ENCODE assay signal across 8 cellular contexts in the genomic region with DNA sequence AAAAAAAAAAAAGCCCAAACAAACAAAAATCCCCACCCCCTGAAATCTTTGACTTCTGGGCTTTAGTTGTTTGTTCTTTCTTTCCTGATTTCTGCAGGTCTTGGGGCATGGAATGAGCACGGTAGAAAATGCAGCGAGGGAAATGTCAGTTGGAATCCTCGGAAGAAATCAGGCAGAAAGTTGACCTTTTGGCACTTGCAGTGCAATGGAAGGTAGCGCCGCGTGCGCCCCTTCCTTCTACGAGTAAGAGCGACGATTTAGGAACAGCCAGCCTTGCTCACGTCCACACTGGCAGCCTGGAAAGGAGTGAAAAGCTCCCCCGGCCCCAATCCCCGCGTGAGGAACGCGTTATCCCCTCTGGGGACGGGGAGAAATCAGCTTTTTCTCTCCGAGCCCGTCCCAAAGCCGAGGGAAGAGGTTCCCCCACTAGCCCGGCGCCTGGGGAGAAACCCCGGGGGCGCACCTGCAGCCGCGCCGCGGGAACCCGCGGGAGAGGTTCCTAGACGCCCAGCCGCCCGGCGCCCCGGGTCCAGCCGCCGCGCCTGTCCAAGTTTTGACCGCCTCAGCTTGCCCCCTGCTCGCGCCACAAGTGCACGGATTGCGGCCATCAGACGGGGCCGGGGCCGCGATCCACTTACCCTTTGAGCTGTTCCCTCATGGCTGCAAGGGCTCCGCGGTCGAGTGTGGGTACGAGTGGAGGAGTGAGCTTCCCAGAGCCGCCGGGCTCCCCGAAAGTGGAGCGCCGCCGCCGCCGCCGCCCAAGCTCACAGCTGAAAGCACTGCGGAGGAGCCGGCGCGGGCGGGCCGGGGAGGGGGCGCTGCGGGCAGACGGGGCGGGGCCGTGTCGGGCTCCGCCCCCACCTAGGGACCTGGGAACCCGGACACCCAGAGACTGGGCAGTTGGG.
DNase-seq lines count a peak whose midpoint lies in the region; ATAC-seq and TF ChIP-seq lines count a peak whose summit lies in the region.

No MANE protein-coding gene starts in this region.

- H3K27me3 Mint-ChIP-seq in osteocyte (ENCODE audit: unreplicated experiment) = no peaks in the 10 kb centered on the region

- ATAC-seq in GM21367 (IDR thresholded peaks at IDR 0.05; ENCODE audit: unreplicated experiment) = peak; percentile 96
- ATAC-seq in HG03571 (IDR thresholded peaks at IDR 0.05; ENCODE audit: unreplicated experiment) = peak; percentile 92

- peaks cover 28% of the 10 kb centered on the region for H3K36me3 Mint-ChIP-seq in osteocyte (ENCODE audit: unreplicated experiment)

- peak overlapping the region; percentile 84 for H3K27ac Mint-ChIP-seq in osteocyte (ENCODE audit: unreplicated experiment)

- H3K4me1 Mint-ChIP-seq in osteocyte (ENCODE audit: unreplicated experiment) = peaks cover 25% of the 10 kb centered on the region

- intact Hi-C loops in head of caudate nucleus (cut with DNase I) = no loop called here

- peaks cover 10% of the 10 kb centered on the region for H3K9me3 Mint-ChIP-seq in osteocyte (ENCODE audit: unreplicated experiment)

- H3K4me3 Mint-ChIP-seq in osteocyte (ENCODE audit: unreplicated experiment) = peak overlapping the region; percentile 83

- H3K4me3 ChIP-seq in GM08714 (ENCODE audit: low read length) = peak overlapping the region; percentile 52

- peak; percentile 16 for DNase-seq in activated T-cell treated with anti-CD3 and anti-CD28 coated beads, Interleukin-2, amount 50 U/mL, for 1 hour
- DNase-seq in head of caudate nucleus = peak in 41 of 42 donors; percentile 17 to 82 (median 55)
- DNase-seq in osteocyte (ENCODE audit: extremely low spot score, unreplicated experiment) = peak; percentile 87
- DNase-seq in SIG-M5 treated with dmso at 0.1 percent for 504 hours (lab: John Stamatoyannopoulos, UW; ENCODE audit: unreplicated experiment) = no peak
- DNase-seq in pons (ENCODE audit: low spot score) = no peak

- TF ChIP-seq CTCF in osteocyte (IDR thresholded peaks at IDR 0.05) = peak; percentile 9

Comparison
In these comparisons a context has a peak if more than half of its experiments do, and no peak if none do; other contexts are left out.
1. DNase-seq: peak in activated T-cell treated with anti-CD3 and anti-CD28 coated beads, Interleukin-2, amount 50 U/mL, for 1 hour (single experiment), head of caudate nucleus (41 of 42) and osteocyte (single experiment); none in SIG-M5 treated with dmso at 0.1 percent for 504 hours (single experiment) and pons (single experiment).